In the genomic region with DNA sequence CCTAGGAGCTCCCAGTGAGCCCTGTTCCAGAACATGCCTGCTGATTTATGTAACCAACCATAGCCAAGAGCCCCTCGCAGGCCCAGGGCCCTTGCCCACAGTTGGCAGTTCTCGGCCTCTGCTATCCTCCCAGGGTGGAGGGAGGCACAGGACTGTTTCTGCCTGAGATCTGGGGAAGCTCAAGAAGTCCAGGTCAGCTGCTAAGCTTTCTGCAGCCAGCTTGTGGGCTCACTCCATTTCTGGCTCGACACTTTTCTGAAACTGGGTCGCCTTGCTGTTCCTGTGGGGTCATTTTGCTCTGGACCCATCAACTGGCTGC, we compare ENCODE assay signal across 15 cellular contexts.
DNase-seq lines count a peak whose midpoint lies in the region; ATAC-seq lines count a peak whose summit lies in the region.
"Had no signal": no experiment of that assay in that cellular context is flagged by ENCODE, and none has a peak within 500 bp of the region (broad histone marks: within the 10 kb centered on the region; RNA-seq: fewer than 3 reads in every experiment).

No MANE protein-coding gene starts in this region.

- H3K4me3 Mint-ChIP-seq in activated T-cell treated with anti-CD3 and anti-CD28 coated beads, Interleukin-2, amount 50 U/mL, for 24 hours: no peak overlapping the region
- H3K4me3 Mint-ChIP-seq in T-helper 17 cell (no peak overlapping the region), immature natural killer cell (peak overlapping the region; percentile 69 to 83 (median 73))
- no peak overlapping the region for H3K4me3 Mint-ChIP-seq in stimulated activated naive B cell treated with anti-CD40 and anti-IgM and Interleukin-4, amounts not matched to agents 10 μg/mL and 1 μg/mL and 100 μg/mL, for 72 hours

- H3K27ac Mint-ChIP-seq in activated T-cell treated with anti-CD3 and anti-CD28 coated beads, Interleukin-2, amount 50 U/mL, for 24 hours: peak overlapping the region; percentile 80
- peak overlapping the region; percentile 94 for H3K27ac Mint-ChIP-seq in T-helper 17 cell
- H3K27ac Mint-ChIP-seq in immature natural killer cell: peak overlapping the region; percentile 86 to 97 (median 94)
- H3K27ac Mint-ChIP-seq in stimulated activated naive B cell treated with anti-CD40 and anti-IgM and Interleukin-4, amounts not matched to agents 10 μg/mL and 1 μg/mL and 100 μg/mL, for 72 hours: no peak overlapping the region

- peaks cover 19% of the 10 kb centered on the region for H3K4me1 Mint-ChIP-seq in activated T-cell treated with anti-CD3 and anti-CD28 coated beads, Interleukin-2, amount 50 U/mL, for 24 hours (ENCODE audit: low read depth)
- H3K4me1 Mint-ChIP-seq in T-helper 17 cell (peaks cover 15% of the 10 kb centered on the region), immature natural killer cell (peaks cover 56 to 73% of the 10 kb centered on the region in 2 donors)
- peaks cover 26 to 51% of the 10 kb centered on the region in 2 donors for H3K4me1 Mint-ChIP-seq in stimulated activated naive B cell treated with anti-CD40 and anti-IgM and Interleukin-4, amounts not matched to agents 10 μg/mL and 1 μg/mL and 100 μg/mL, for 72 hours

- H3K9me3 Mint-ChIP-seq in activated T-cell treated with anti-CD3 and anti-CD28 coated beads, Interleukin-2, amount 50 U/mL, for 24 hours: no peaks in the 10 kb centered on the region
- no peaks in the 10 kb centered on the region for H3K9me3 Mint-ChIP-seq in immature natural killer cell
- no peaks in the 10 kb centered on the region for H3K9me3 Mint-ChIP-seq in stimulated activated naive B cell treated with anti-CD40 and anti-IgM and Interleukin-4, amounts not matched to agents 10 μg/mL and 1 μg/mL and 100 μg/mL, for 72 hours
- H3K9me3 Mint-ChIP-seq: activated T-cell treated with anti-CD3 and anti-CD28 coated beads, Interleukin-2, amount 50 U/mL, for 4 hours had no signal

- ATAC-seq in T-helper 17 cell (no peak), GM18907 (IDR thresholded peaks at IDR 0.05; ENCODE audit: unreplicated experiment) (no peak)
- ATAC-seq in stimulated activated naive B cell treated with anti-CD40 and anti-IgM and Interleukin-4, amounts not matched to agents 10 μg/mL and 1 μg/mL and 100 μg/mL, for 72 hours (replicated peaks): peak; percentile 29 to 35
- ATAC-seq: body of pancreas had no signal

- DNase-seq in activated T-cell treated with anti-CD3 and anti-CD28 coated beads, Interleukin-2, amount 50 U/mL, for 24 hours: no peak
- DNase-seq in activated T-cell treated with anti-CD3 and anti-CD28 coated beads, Interleukin-2, amount 50 U/mL, for 48 hours: no peak
- DNase-seq in T-helper 17 cell: no peak
- DNase-seq in immature natural killer cell: no peak
- DNase-seq in stimulated activated naive B cell treated with anti-CD40 and anti-IgM and Interleukin-4, amounts not matched to agents 10 μg/mL and 1 μg/mL and 100 μg/mL, for 72 hours: no peak
- no peak for DNase-seq in SIG-M5 (lab: John Stamatoyannopoulos, UW)
- DNase-seq in islet precursor cell: no peak
- DNase-seq: activated T-cell treated with anti-CD3 and anti-CD28 coated beads, Interleukin-2, amount 50 U/mL, for 4 hours; body of pancreas; DMS79 treated with DMSO at 0.1 percent for 48 hours; mesendoderm; NCI-H2029; SJCRH30 had no signal

- no peaks in the 10 kb centered on the region for H3K27me3 Mint-ChIP-seq in activated T-cell treated with anti-CD3 and anti-CD28 coated beads, Interleukin-2, amount 50 U/mL, for 24 hours
- H3K27me3 Mint-ChIP-seq in T-helper 17 cell (no peaks in the 10 kb centered on the region), immature natural killer cell (ENCODE audit: low read depth in 3 of 3) (peaks cover 0 to 4% (median 0%) of the 10 kb centered on the region in 3 donors)
- H3K27me3 Mint-ChIP-seq in stimulated activated naive B cell treated with anti-CD40 and anti-IgM and Interleukin-4, amounts not matched to agents 10 μg/mL and 1 μg/mL and 100 μg/mL, for 72 hours: no peaks in the 10 kb centered on the region

- no peaks in the 10 kb centered on the region for H3K36me3 Mint-ChIP-seq in activated T-cell treated with anti-CD3 and anti-CD28 coated beads, Interleukin-2, amount 50 U/mL, for 24 hours (ENCODE audit: low read depth)
- H3K36me3 Mint-ChIP-seq in T-helper 17 cell (ENCODE audit: low read depth) (no peaks in the 10 kb centered on the region), immature natural killer cell (no peaks in the 10 kb centered on the region)
- H3K36me3 Mint-ChIP-seq in stimulated activated naive B cell treated with anti-CD40 and anti-IgM and Interleukin-4, amounts not matched to agents 10 μg/mL and 1 μg/mL and 100 μg/mL, for 72 hours: no peaks in the 10 kb centered on the region

- H3K9me3 ChIP-seq in T-helper 17 cell (ENCODE audit: control insufficient read depth, low read length, poor library complexity, severe bottlenecking): no peaks in the 10 kb centered on the region
- H3K9me3 ChIP-seq: body of pancreas, SJCRH30, tibial artery had no signal

Comparison
In these comparisons a context has a peak if more than half of its experiments do, and no peak if none do; other contexts are left out.
1. H3K4me3 Mint-ChIP-seq: peak in immature natural killer cell (5 of 5); none in activated T-cell treated with anti-CD3 and anti-CD28 coated beads, Interleukin-2, amount 50 U/mL, for 24 hours (single experiment), T-helper 17 cell (single experiment) and stimulated activated naive B cell treated with anti-CD40 and anti-IgM and Interleukin-4, amounts not matched to agents 10 μg/mL and 1 μg/mL and 100 μg/mL, for 72 hours (0 of 2).
2. ATAC-seq: peak in stimulated activated naive B cell treated with anti-CD40 and anti-IgM and Interleukin-4, amounts not matched to agents 10 μg/mL and 1 μg/mL and 100 μg/mL, for 72 hours (2 of 2); none in T-helper 17 cell (single experiment) and GM18907 (single experiment).